ENCODE assay signal across 1 cellular context in genomic region chr18:47930844-47931706, GRCh38.
TF ChIP-seq lines count a peak whose summit lies in the region.

No MANE protein-coding gene starts in this region.

TF ChIP-seq in A549, 52 proteins besides CTCF, POLR2A, EP300 and RAD21 (continued from another document):
- TF ChIP-seq CEBPB (IDR thresholded peaks at IDR 0.05), result no peak
- peak; percentile 67; the same call in 1 of the 2 replicates for TF ChIP-seq RARB (CRISPR knock-in tag; IDR thresholded peaks at IDR 0.05)
- TF ChIP-seq USF2 (IDR thresholded peaks at IDR 0.05), result peak; percentile 64
- peak; percentile 95 for TF ChIP-seq HOXB13 (CRISPR knock-in tag; IDR thresholded peaks at IDR 0.05; ENCODE audit: low read depth)
- TF ChIP-seq REST (IDR thresholded peaks at IDR 0.05), result no peak
- TF ChIP-seq EHMT2 (IDR thresholded peaks at IDR 0.05; ENCODE audit: low read depth), result no peak
- TF ChIP-seq BHLHE40 (IDR thresholded peaks at IDR 0.05; ENCODE audit: low read depth, low read length), result peak; percentile 84
